Comparison of ENCODE assay signal across 12 cellular contexts in the genomic region with DNA sequence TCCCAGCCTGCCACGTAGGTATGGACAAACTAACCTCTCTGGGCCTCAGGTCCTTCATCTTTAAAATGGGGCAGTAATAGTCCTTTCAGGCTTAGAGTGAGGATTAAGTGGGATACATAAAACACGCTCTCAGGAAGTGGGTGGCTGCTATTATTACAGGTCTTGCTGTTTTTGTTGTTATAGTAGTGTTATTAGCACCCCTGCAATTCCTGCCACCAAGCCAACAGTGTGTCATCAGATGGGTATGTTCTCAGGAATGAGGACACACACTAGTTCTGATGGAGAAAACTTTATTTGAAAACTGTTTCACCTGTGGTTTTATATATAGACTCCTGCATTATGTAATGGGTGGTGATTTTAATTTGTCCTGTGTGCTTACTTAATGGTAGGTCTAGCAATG.
DNase-seq lines count a peak whose midpoint lies in the region; ATAC-seq and TF ChIP-seq lines count a peak whose summit lies in the region.
"Had no signal": no experiment of that assay in that cellular context is flagged by ENCODE, and none has a peak within 500 bp of the region (broad histone marks: within the 10 kb centered on the region; RNA-seq: fewer than 3 reads in every experiment).

No MANE protein-coding gene starts in this region.

- no peak overlapping the region for H3K4me3 Mint-ChIP-seq in activated naive CD8-positive, alpha-beta T cell treated with anti-CD3 and anti-CD28 coated beads, Interleukin-2, amount 50 U/mL, for 24 hours

- no peaks in the 10 kb centered on the region for H3K9me3 ChIP-seq in left ventricle myocardium inferior (replicated peaks)
- H3K9me3 ChIP-seq in right cardiac atrium (ENCODE audit: control insufficient read depth, low read length) = no peaks in the 10 kb centered on the region
- H3K9me3 ChIP-seq in SJCRH30 (replicated peaks) = no peaks in the 10 kb centered on the region
- no peaks in the 10 kb centered on the region for H3K9me3 ChIP-seq in vagina
- H3K9me3 ChIP-seq: psoas muscle, tibial artery had no signal

- no peak for DNase-seq in left ventricle myocardium inferior
- DNase-seq in right cardiac atrium = no peak
- DNase-seq in SJCRH30 = peak in 1 of 2 experiments; percentile 13
- DNase-seq in foreskin keratinocyte = peak; percentile 45 to 58
- DNase-seq in vagina (ENCODE audit: extremely low spot score in 2 of 2) = no peak
- no peak for DNase-seq in activated naive CD8-positive, alpha-beta T cell treated with anti-CD3 and anti-CD28 coated beads, Interleukin-2, amount 50 U/mL, for 24 hours
- DNase-seq in NCI-H1048 (lab: John Stamatoyannopoulos, UW) = no peak
- no peak for DNase-seq in NCI-H1092 (lab: John Stamatoyannopoulos, UW)
- DNase-seq: psoas muscle, tibial artery had no signal

- H3K27me3 Mint-ChIP-seq in activated naive CD8-positive, alpha-beta T cell treated with anti-CD3 and anti-CD28 coated beads, Interleukin-2, amount 50 U/mL, for 24 hours = no peaks in the 10 kb centered on the region

- H3K27ac ChIP-seq in left ventricle myocardium inferior (replicated peaks) = peak overlapping the region; percentile 57
- no peak overlapping the region for H3K27ac ChIP-seq in right cardiac atrium (ENCODE audit: low read length)
- peak overlapping the region; percentile 74 for H3K27ac ChIP-seq in SJCRH30
- peak overlapping the region; percentile 3 for H3K27ac ChIP-seq in foreskin keratinocyte
- peak overlapping the region; percentile 48 for H3K27ac ChIP-seq in vagina
- H3K27ac ChIP-seq: psoas muscle, tibial artery had no signal

- ATAC-seq in right cardiac atrium (no peak), foreskin keratinocyte (peak; percentile 67)
- ATAC-seq in activated naive CD8-positive, alpha-beta T cell treated with anti-CD3 and anti-CD28 coated beads, Interleukin-2, amount 50 U/mL, for 24 hours = no peak
- ATAC-seq: activated CD4-positive, CD25-positive, alpha-beta regulatory T cell treated with anti-CD3 and anti-CD28 coated beads, Interleukin-2, amount 50 U/mL, for 24 hours; psoas muscle had no signal

- H3K4me1 ChIP-seq in left ventricle myocardium inferior (peaks cover 39% of the 10 kb centered on the region), right cardiac atrium (ENCODE audit: control insufficient read depth, insufficient read depth, low read length) (peaks cover 2% of the 10 kb centered on the region), SJCRH30 (peaks cover 25% of the 10 kb centered on the region), foreskin keratinocyte (peaks cover 24% of the 10 kb centered on the region), vagina (peaks cover 31% of the 10 kb centered on the region)
- H3K4me1 ChIP-seq: psoas muscle had no signal

- no peak overlapping the region for H3K27ac Mint-ChIP-seq in activated naive CD8-positive, alpha-beta T cell treated with anti-CD3 and anti-CD28 coated beads, Interleukin-2, amount 50 U/mL, for 24 hours

- intact Hi-C loops in left ventricle myocardium inferior (cut with micrococcal nuclease) (loop anchor here (10.0 kb wide), 1 partner anchor 132 kb away; a partner anchor contains a TSS), right cardiac atrium (cut with DNase I) (no loop called here), vagina (cut with DNase I) (no loop called here)

- no peaks in the 10 kb centered on the region for H3K9me3 Mint-ChIP-seq in activated naive CD8-positive, alpha-beta T cell treated with anti-CD3 and anti-CD28 coated beads, Interleukin-2, amount 50 U/mL, for 24 hours

- H3K4me3 ChIP-seq in left ventricle myocardium inferior = no peak overlapping the region
- H3K4me3 ChIP-seq in right cardiac atrium (ENCODE audit: low read length) = no peak overlapping the region
- H3K4me3 ChIP-seq in SJCRH30 = no peak overlapping the region
- H3K4me3 ChIP-seq in vagina = no peak overlapping the region
- H3K4me3 ChIP-seq: lung, psoas muscle, tibial artery had no signal

- H3K36me3 Mint-ChIP-seq in activated naive CD8-positive, alpha-beta T cell treated with anti-CD3 and anti-CD28 coated beads, Interleukin-2, amount 50 U/mL, for 24 hours (ENCODE audit: low read depth) = no peaks in the 10 kb centered on the region

- H3K36me3 ChIP-seq in left ventricle myocardium inferior (no peaks in the 10 kb centered on the region), SJCRH30 (no peaks in the 10 kb centered on the region), vagina (peaks cover 0 to 5% of the 10 kb centered on the region in 2 donors)

- H3K4me1 Mint-ChIP-seq in activated naive CD8-positive, alpha-beta T cell treated with anti-CD3 and anti-CD28 coated beads, Interleukin-2, amount 50 U/mL, for 24 hours = no peaks in the 10 kb centered on the region

- no peaks in the 10 kb centered on the region for H3K27me3 ChIP-seq in left ventricle myocardium inferior (ENCODE audit: low read depth)
- H3K27me3 ChIP-seq in right cardiac atrium (ENCODE audit: control insufficient read depth, insufficient read depth) = no peaks in the 10 kb centered on the region
- no peaks in the 10 kb centered on the region for H3K27me3 ChIP-seq in SJCRH30
- no peaks in the 10 kb centered on the region for H3K27me3 ChIP-seq in foreskin keratinocyte
- no peaks in the 10 kb centered on the region for H3K27me3 ChIP-seq in vagina
- H3K27me3 ChIP-seq: tibial artery had no signal

- TF ChIP-seq CTCF in left ventricle myocardium inferior (IDR thresholded peaks at IDR 0.05; ENCODE audit: borderline replicate concordance) (no peak), foreskin keratinocyte (conservative IDR thresholded peaks at IDR 0.05) (no peak), vagina (IDR thresholded peaks at IDR 0.05) (no peak)

- 91% methylated on average over 2 of the region's 2 CpGs for WGBS in right cardiac atrium

- no peak for TF ChIP-seq POLR2A in vagina (IDR thresholded peaks at IDR 0.05)

Comparison
In these comparisons a context has a peak if more than half of its experiments do, and no peak if none do; other contexts are left out.
1. DNase-seq: peak in foreskin keratinocyte (2 of 2); none in left ventricle myocardium inferior (single experiment), right cardiac atrium (0 of 3), vagina (0 of 2), activated naive CD8-positive, alpha-beta T cell treated with anti-CD3 and anti-CD28 coated beads, Interleukin-2, amount 50 U/mL, for 24 hours (single experiment), NCI-H1048 (single experiment) and NCI-H1092 (single experiment).